In genomic region chr22:21992593-21993237, GRCh38 we compare ENCODE assay signal across 7 cellular contexts.
"Had no signal": no experiment of that assay in that cellular context is flagged by ENCODE, and none has a peak within 500 bp of the region (broad histone marks: within the 10 kb centered on the region; RNA-seq: fewer than 3 reads in every experiment).

No MANE protein-coding gene starts in this region.

- H3K9ac ChIP-seq: KMS-11 had no signal

- H3K27ac ChIP-seq: KMS-11 had no signal

- H3K4me3 Mint-ChIP-seq: H9 had no signal

- DNase-seq: GOT3, H9, HCEC 1CT, IMR-90, Karpas-422, KBM-7 had no signal

- H3K4me2 ChIP-seq: KMS-11 had no signal

- H3K4me1 Mint-ChIP-seq: H9 had no signal

- H3K9me3 Mint-ChIP-seq: H9 had no signal

- H3K27ac Mint-ChIP-seq: H9 had no signal
